ENCODE assay signal across 8 cellular contexts in genomic region chr4:151100517-151100916, GRCh38. TPM values are rescaled to one million over a fixed set of nuclear protein-coding genes. Genes with fewer than 3 reads are reported as not detected.
DNase-seq lines count a peak whose midpoint lies in the region; ATAC-seq and TF ChIP-seq lines count a peak whose summit lies in the region.

No MANE protein-coding gene starts in this region.

- in situ Hi-C loops in gastrocnemius medialis (cut with MboI; ENCODE audit: low sequenced_read_pairs in 4 of 4), result loop anchor here (25.0 kb wide), 2 partner anchors 262 to 662 kb away; partner anchors contain the start of gene GATB (in 1 of the 4)

- H3K27ac ChIP-seq in VCaP (peak overlapping the region; percentile 87), gastrocnemius medialis (peak overlapping the region; percentile 89 to 91 (median 89))

- DNase-seq in H7 (no peak), foreskin fibroblast (no peak), gastrocnemius medialis (no peak), OCI-M1 (lab: John Stamatoyannopoulos, UW) (no peak), NCI-H748 treated with DMSO at 0.1 percent for 48 hours (lab: John Stamatoyannopoulos, UW) (no peak), T1000 (lab: John Stamatoyannopoulos, UW) (no peak)

- intact Hi-C loops in gastrocnemius medialis (cut with DNase I; ENCODE audit: low total_unique reads), result no loop called here

- no peak for TF ChIP-seq CTCF in VCaP (conservative IDR thresholded peaks at IDR 0.05)
- no peak for TF ChIP-seq CTCF in foreskin fibroblast (IDR thresholded peaks at IDR 0.05; ENCODE audit: low read depth, low read length)
- TF ChIP-seq CTCF in gastrocnemius medialis (IDR thresholded peaks at IDR 0.05 in 4 of 5, conservative IDR thresholded peaks at IDR 0.05 in 1 of 5), result no peak

- H3K27me3 ChIP-seq in H7 (ENCODE audit: control insufficient read depth, insufficient read depth, low read length) (no peaks in the 10 kb centered on the region), gastrocnemius medialis (no peaks in the 10 kb centered on the region)

- H3K9me3 ChIP-seq in gastrocnemius medialis, result no peaks in the 10 kb centered on the region

- H3K36me3 ChIP-seq in H7 (replicated peaks; ENCODE audit: control insufficient read depth, insufficient read depth, low read length), result peaks cover 36% of the 10 kb centered on the region
- H3K36me3 ChIP-seq in gastrocnemius medialis, result peaks cover 5 to 48% of the 10 kb centered on the region in 2 donors

- TF ChIP-seq POLR2A in gastrocnemius medialis (IDR thresholded peaks at IDR 0.05), result no peak

- H3K4me1 ChIP-seq in gastrocnemius medialis, result peaks cover 16 to 18% of the 10 kb centered on the region in 2 donors

- ATAC-seq in gastrocnemius medialis, result no peak
- ATAC-seq in GM18861 (IDR thresholded peaks at IDR 0.05; ENCODE audit: unreplicated experiment), result no peak

- H3K4me3 ChIP-seq in H7 (ENCODE audit: insufficient read depth, low read depth, low read length) (peak overlapping the region; percentile 99), foreskin fibroblast (ENCODE audit: low read depth in 1 of 2, low read length in 2 of 2) (peak overlapping the region; percentile 65 to 99), gastrocnemius medialis (peak overlapping the region; percentile 77 to 89 (median 81))

RNA-seq across cellular contexts. Expression of gene RPS3A, which starts 1.1 kb away (rescaled TPM):
- 2,159 and 2,810 TPM in 2 replicates for total RNA-seq in H7 (2014; rRNA removed; shearing (Covaris generic))
- 1,000 to 10,000 TPM; 1,618 to 1,974 (median 1,771) TPM for total RNA-seq in gastrocnemius medialis
